Comparison of ENCODE assay signal across 20 cellular contexts in genomic region chr9:30349526-30350513, GRCh38.
"Had no signal": no experiment of that assay in that cellular context is flagged by ENCODE, and none has a peak within 500 bp of the region (broad histone marks: within the 10 kb centered on the region; RNA-seq: fewer than 3 reads in every experiment).

No MANE protein-coding gene starts in this region.

- H3K4me3 Mint-ChIP-seq: naive thymus-derived CD4-positive, alpha-beta T cell; nephron progenitor cell had no signal

- DNase-seq: cortex of kidney; dorsolateral prefrontal cortex; effector CD8-positive, alpha-beta T cell; foreskin melanocyte; head of caudate nucleus; hippocampal formation; mammary epithelial cell; naive thymus-derived CD4-positive, alpha-beta T cell; nephron progenitor cell; sigmoid colon; stimulated activated CD4-positive, alpha-beta T cell treated with anti-CD3 and anti-CD28 coated beads, Interleukin-12 subunit alpha, Interleukin-12 subunit beta, amount 100 ng/mL, for 4 hours; stimulated activated naive CD4-positive, alpha-beta T cell; stomach; substantia nigra; trophoblast cell had no signal

- H3K9me3 ChIP-seq: neutrophil, right atrium auricular region, sigmoid colon had no signal

- H3K4me1 ChIP-seq: right atrium auricular region, sigmoid colon, stomach had no signal

- H3K27me3 Mint-ChIP-seq: naive thymus-derived CD4-positive, alpha-beta T cell had no signal

- H3K36me3 ChIP-seq: neutrophil, right atrium auricular region, sigmoid colon, stomach had no signal

- H3K27ac ChIP-seq: dorsolateral prefrontal cortex, neutrophil, right atrium auricular region, sigmoid colon, skin epidermis, stomach had no signal

- H3K4me1 Mint-ChIP-seq: naive thymus-derived CD4-positive, alpha-beta T cell; nephron progenitor cell had no signal

- H3K27me3 ChIP-seq: dorsolateral prefrontal cortex, neutrophil, right atrium auricular region, sigmoid colon, stomach had no signal

- FAIRE-seq: urothelium cell line had no signal

- H3K4me3 ChIP-seq: dorsolateral prefrontal cortex, right atrium auricular region, sigmoid colon, skin epidermis, stomach had no signal

- H3K27ac Mint-ChIP-seq: naive thymus-derived CD4-positive, alpha-beta T cell; nephron progenitor cell had no signal

- ATAC-seq: left lobe of liver; naive thymus-derived CD4-positive, alpha-beta T cell had no signal

- H3K36me3 Mint-ChIP-seq: naive thymus-derived CD4-positive, alpha-beta T cell had no signal
